In the genomic region with DNA sequence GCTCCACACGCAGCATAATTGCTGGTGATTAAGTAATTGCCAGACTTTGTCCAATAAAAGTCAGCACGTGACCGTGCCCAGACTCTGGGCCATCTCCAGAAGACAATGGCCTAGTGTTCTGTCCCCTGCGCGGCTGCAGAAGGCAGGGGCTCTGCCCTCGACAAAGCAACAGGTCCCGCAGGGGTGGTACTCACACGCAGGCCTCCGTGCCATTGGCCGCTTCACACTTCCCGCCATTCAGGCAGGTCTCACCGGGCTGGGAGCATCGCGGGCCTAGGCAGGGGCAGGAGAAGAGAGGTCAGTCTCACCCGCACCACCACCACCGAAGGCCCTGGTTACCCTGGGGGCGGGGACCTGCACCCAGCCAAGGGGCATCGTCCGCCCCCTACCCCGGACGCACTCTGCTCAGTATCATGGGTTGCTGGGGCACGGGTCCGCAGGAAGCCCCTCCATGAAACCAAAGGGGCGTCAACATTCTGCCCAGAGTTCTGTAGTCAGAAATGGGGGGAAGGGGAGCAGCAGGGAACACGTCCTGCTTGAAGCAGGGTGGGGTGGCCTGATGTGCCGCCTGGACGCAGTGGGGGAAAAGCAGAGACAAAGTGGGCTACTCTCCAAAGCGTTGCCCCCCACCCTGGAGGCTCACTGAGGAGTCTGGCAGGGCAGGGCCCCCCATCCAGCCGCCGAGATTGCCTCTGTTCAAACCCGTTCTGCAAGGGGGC, we compare ENCODE assay signal across 8 cellular contexts. TPM values are rescaled to one million over a fixed set of nuclear protein-coding genes. Genes with fewer than 3 reads are reported as not detected.
DNase-seq lines count a peak whose midpoint lies in the region; ATAC-seq and TF ChIP-seq lines count a peak whose summit lies in the region.

No MANE protein-coding gene starts in this region.

- H3K27me3 Mint-ChIP-seq in endothelial cell (ENCODE audit: unreplicated experiment) (peaks cover 11% of the 10 kb centered on the region), naive B cell (no peaks in the 10 kb centered on the region)

- H3K4me3 Mint-ChIP-seq in endothelial cell (ENCODE audit: unreplicated experiment) (peak overlapping the region; percentile 96), naive B cell (peak overlapping the region; percentile 82 to 92 (median 87))

- TF ChIP-seq CTCF in AG04450 (IDR thresholded peaks at IDR 0.05; ENCODE audit: low read depth, low read length) (no peak), endothelial cell (IDR thresholded peaks at IDR 0.05; ENCODE audit: unreplicated experiment) (no peak)

- H3K9me3 Mint-ChIP-seq in endothelial cell (ENCODE audit: unreplicated experiment) (no peaks in the 10 kb centered on the region), naive B cell (no peaks in the 10 kb centered on the region)

- no peaks in the 10 kb centered on the region; the same call in 1 of the 2 replicates for H3K9me3 ChIP-seq in AG04450 (ENCODE audit: control insufficient read depth, insufficient read depth, low read length)

- H3K27ac ChIP-seq in AG04450 (ENCODE audit: low read depth, low read length), result no peak overlapping the region

- POLR2A ChIA-PET in AG04450 (lab: Yijun Ruan, JAX), result no interaction called here

- DNase-seq in AG04450 (ENCODE audit: low read depth, low spot score) (no peak), NCI-H526 (lab: John Stamatoyannopoulos, UW) (peak; percentile 85 to 93), endothelial cell (ENCODE audit: low spot score) (no peak), naive B cell (no peak), NCI-H1105 treated with DMSO at 0.1 percent for 48 hours (lab: John Stamatoyannopoulos, UW) (no peak), RKO (ENCODE audit: low spot score) (no peak), CD1c-positive myeloid dendritic cell (ENCODE audit: extremely low spot score) (no peak)

- H3K27ac Mint-ChIP-seq in endothelial cell (ENCODE audit: unreplicated experiment) (peak overlapping the region; percentile 75), naive B cell (peak overlapping the region in 1 of 6 donors; percentile 39)

- H3K4me1 Mint-ChIP-seq in endothelial cell (ENCODE audit: unreplicated experiment), result peaks cover 57% of the 10 kb centered on the region
- H3K4me1 Mint-ChIP-seq in naive B cell, result peaks cover 26 to 61% (median 43%) of the 10 kb centered on the region in 3 donors

- H3K27me3 ChIP-seq in AG04450 (ENCODE audit: control insufficient read depth, insufficient read depth, low read length), result no peaks in the 10 kb centered on the region

- H3K36me3 Mint-ChIP-seq in endothelial cell (ENCODE audit: low read depth, unreplicated experiment) (peaks cover 24% of the 10 kb centered on the region), naive B cell (no peaks in the 10 kb centered on the region)

- no peak for ATAC-seq in naive B cell (ENCODE audit: low read depth in 2 of 2)
- no peak for ATAC-seq in GM18907 (IDR thresholded peaks at IDR 0.05; ENCODE audit: unreplicated experiment)

- CTCF ChIA-PET in AG04450 (lab: Charles Lee), result no interaction called here

- H3K4me3 ChIP-seq in AG04450 (ENCODE audit: low read depth, low read length), result peak overlapping the region; percentile 74

RNA-seq across cellular contexts. Expression of a gene that starts 1.9 kb away (rescaled TPM):
- polyA plus RNA-seq in AG04450 (2011; rRNA removed) (0.89 and 1.7 TPM in 2 replicates), naive B cell (ENCODE audit: low read depth in 6 of 6) (1 to 10 TPM in 5 of 6 donors, under 1 TPM in 1; 0.05 to 8.0 (median 2.4) TPM)
- polyA minus RNA-seq in AG04450 (2011; rRNA and poly(A)+ RNA removed), result 2.9 TPM in 2 replicates
- total RNA-seq in endothelial cell (ENCODE audit: unreplicated experiment), result 312 TPM

Comparison
In these comparisons a context has a peak if more than half of its experiments do, and no peak if none do; other contexts are left out.
1. DNase-seq: peak in NCI-H526 (2 of 2); none in AG04450 (single experiment), endothelial cell (single experiment), naive B cell (single experiment), NCI-H1105 treated with DMSO at 0.1 percent for 48 hours (single experiment), RKO (single experiment) and CD1c-positive myeloid dendritic cell (single experiment).